ENCODE assay signal across 11 cellular contexts in the genomic region with DNA sequence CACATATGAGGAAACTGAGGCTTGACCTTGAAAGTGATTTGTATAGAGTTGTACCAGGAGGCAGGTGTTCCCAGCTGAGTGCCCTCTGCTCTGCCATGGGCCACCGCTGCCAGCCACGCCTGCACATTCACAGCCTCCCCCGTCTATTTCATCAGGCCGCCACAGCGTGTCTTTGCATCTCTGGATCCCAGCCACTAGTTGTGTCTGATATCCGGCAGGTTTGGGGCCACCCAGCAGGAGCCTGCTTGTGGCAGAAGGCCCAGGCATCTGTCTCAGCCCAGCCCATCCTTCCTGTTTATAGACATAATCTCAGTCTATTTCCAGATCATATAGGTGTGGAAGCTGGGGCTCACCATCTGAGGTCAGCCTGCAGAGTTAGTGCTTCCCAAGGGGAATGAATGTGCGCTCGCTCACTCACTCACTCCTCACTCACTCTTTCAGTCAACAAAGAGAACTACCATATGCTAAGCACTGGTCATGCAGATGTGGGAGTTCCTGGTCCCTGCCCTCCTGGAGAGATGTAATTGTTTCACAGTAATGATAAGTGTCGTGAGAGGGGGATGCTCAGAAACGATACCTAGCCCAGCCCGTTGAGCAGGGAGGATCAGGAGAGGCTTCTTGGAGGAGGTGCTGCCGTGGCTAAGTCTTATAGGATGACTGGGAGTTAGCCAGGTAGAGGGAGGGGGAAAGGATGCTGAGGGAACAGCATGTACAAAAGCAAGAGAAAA.
DNase-seq lines count a peak whose midpoint lies in the region; ATAC-seq and TF ChIP-seq lines count a peak whose summit lies in the region.
"Had no signal": no experiment of that assay in that cellular context is flagged by ENCODE, and none has a peak within 500 bp of the region (broad histone marks: within the 10 kb centered on the region; RNA-seq: fewer than 3 reads in every experiment).

No MANE protein-coding gene starts in this region.

- H3K79me2 ChIP-seq in hepatocyte = no peaks in the 10 kb centered on the region

- H3K4me3 ChIP-seq in hepatocyte = no peak overlapping the region

- DNase-seq in A172 (ENCODE audit: low spot score) = peak; percentile 76
- peak; percentile 6 for DNase-seq in LoVo (ENCODE audit: low spot score)
- peak; percentile 53 for DNase-seq in activated effector memory CD4-positive, alpha-beta T cell treated with Interleukin-2 at 50 U/mL for 16 hours
- DNase-seq in hepatocyte (ENCODE audit: low spot score) = peak; percentile 30
- DNase-seq in left lobe of liver (ENCODE audit: low spot score) = no peak
- no peak for DNase-seq in SK-N-DZ (ENCODE audit: low spot score)
- no peak for DNase-seq in stimulated activated naive B cell treated with anti-CD40 and anti-IgM and Interleukin-4, amounts not matched to agents 10 μg/mL and 1 μg/mL and 100 μg/mL, for 72 hours
- DNase-seq: Caco-2, erythroblast, KBM-7 had no signal

- H3K27ac Mint-ChIP-seq in stimulated activated naive B cell treated with anti-CD40 and anti-IgM and Interleukin-4, amounts not matched to agents 10 μg/mL and 1 μg/mL and 100 μg/mL, for 72 hours = no peak overlapping the region

- no peaks in the 10 kb centered on the region for H3K9me3 Mint-ChIP-seq in stimulated activated naive B cell treated with anti-CD40 and anti-IgM and Interleukin-4, amounts not matched to agents 10 μg/mL and 1 μg/mL and 100 μg/mL, for 72 hours

- 61% methylated on average over 12 of the region's 12 CpGs for WGBS in hepatocyte (ENCODE audit: low lambda C conversion rate, missing lambda C conversion rate)

- TF ChIP-seq CTCF in hepatocyte (IDR thresholded peaks at IDR 0.05; ENCODE audit: poor library complexity) = no peak

- H3K9me2 ChIP-seq in hepatocyte (replicated peaks; ENCODE audit: insufficient read depth) = no peaks in the 10 kb centered on the region

- H3K4me1 ChIP-seq in hepatocyte (ENCODE audit: insufficient read depth) = no peaks in the 10 kb centered on the region
- H3K4me1 ChIP-seq: Caco-2 had no signal

- no peak overlapping the region for H3K27ac ChIP-seq in hepatocyte

- no peaks in the 10 kb centered on the region for H3K36me3 Mint-ChIP-seq in stimulated activated naive B cell treated with anti-CD40 and anti-IgM and Interleukin-4, amounts not matched to agents 10 μg/mL and 1 μg/mL and 100 μg/mL, for 72 hours

- no peaks in the 10 kb centered on the region for H4K20me1 ChIP-seq in hepatocyte (ENCODE audit: insufficient read depth, poor library complexity, severe bottlenecking)

- no peak overlapping the region for H2AFZ ChIP-seq in hepatocyte

- H3K4me2 ChIP-seq in hepatocyte = no peak overlapping the region

- ATAC-seq in GM18873 (IDR thresholded peaks at IDR 0.05; ENCODE audit: low FRiP score, unreplicated experiment) (no peak), left lobe of liver (no peak)
- ATAC-seq in stimulated activated naive B cell treated with anti-CD40 and anti-IgM and Interleukin-4, amounts not matched to agents 10 μg/mL and 1 μg/mL and 100 μg/mL, for 72 hours (replicated peaks) = no peak

- no peaks in the 10 kb centered on the region for H3K27me3 ChIP-seq in hepatocyte

- peaks cover 16 to 19% of the 10 kb centered on the region in 2 donors for H3K27me3 Mint-ChIP-seq in stimulated activated naive B cell treated with anti-CD40 and anti-IgM and Interleukin-4, amounts not matched to agents 10 μg/mL and 1 μg/mL and 100 μg/mL, for 72 hours

- H3K4me1 Mint-ChIP-seq in stimulated activated naive B cell treated with anti-CD40 and anti-IgM and Interleukin-4, amounts not matched to agents 10 μg/mL and 1 μg/mL and 100 μg/mL, for 72 hours = peaks cover 6 to 7% of the 10 kb centered on the region in 2 donors

- H3K36me3 ChIP-seq in hepatocyte (replicated peaks; ENCODE audit: insufficient read depth, low read depth) = no peaks in the 10 kb centered on the region

- H3K9me3 ChIP-seq in hepatocyte (ENCODE audit: low read depth) = no peaks in the 10 kb centered on the region
- H3K9me3 ChIP-seq: Caco-2 had no signal

- no peak overlapping the region for H3K4me3 Mint-ChIP-seq in stimulated activated naive B cell treated with anti-CD40 and anti-IgM and Interleukin-4, amounts not matched to agents 10 μg/mL and 1 μg/mL and 100 μg/mL, for 72 hours

Comparison
In these comparisons a context has a peak if more than half of its experiments do, and no peak if none do; other contexts are left out.
1. DNase-seq: peak in A172 (single experiment), LoVo (single experiment), activated effector memory CD4-positive, alpha-beta T cell treated with Interleukin-2 at 50 U/mL for 16 hours (single experiment) and hepatocyte (single experiment); none in left lobe of liver (single experiment), SK-N-DZ (single experiment) and stimulated activated naive B cell treated with anti-CD40 and anti-IgM and Interleukin-4, amounts not matched to agents 10 μg/mL and 1 μg/mL and 100 μg/mL, for 72 hours (single experiment).